8 cellular contexts compared by ENCODE assay signal in genomic region chr6:26596579-26597388, GRCh38. TPM values are rescaled to one million over a fixed set of nuclear protein-coding genes. Genes with fewer than 3 reads are reported as not detected.
A peak's percentile ranks its signal among the peaks of the same experiment; 100 is the strongest.
DNase-seq lines count a peak whose midpoint lies in the region; ATAC-seq, FAIRE-seq and TF ChIP-seq lines count a peak whose summit lies in the region.

Gene ABT1, plus strand, starts transcription at chr6:26596953. Its CDS starts 30 bp downstream, at chr6:26596983.

- H3K27ac ChIP-seq in prostate gland = peak within 1 kb of the TSS; percentile 84 to 86

- peak; percentile 89 for FAIRE-seq in urothelium cell line (lab: Jason Lieb, UNC)

- ATAC-seq in GM18498 (IDR thresholded peaks at IDR 0.05; ENCODE audit: unreplicated experiment) (peak; percentile 80), HG02938 (IDR thresholded peaks at IDR 0.05; ENCODE audit: unreplicated experiment) (peak; percentile 80), left ventricle myocardium superior (peak; percentile 99)

- peak within 1 kb of the TSS; percentile 77 to 93 for H3K4me3 ChIP-seq in prostate gland

- DNase-seq in NCI-H187 (lab: John Stamatoyannopoulos, UW) (peak; percentile 89 to 94), T-helper 2 cell (peak; percentile 89 to 98 (median 95)), anterior cingulate cortex (lab: John Stamatoyannopoulos, UW) (peak; percentile 82 to 99 (median 96)), left ventricle myocardium superior (peak; percentile 98), prostate gland (ENCODE audit: low spot score) (peak; percentile 97), urothelium cell line (ENCODE audit: low spot score) (peak; percentile 93)

- H3K27me3 ChIP-seq in prostate gland (replicated peaks; ENCODE audit: insufficient read depth) = no peaks in the 10 kb centered on the region

- peaks cover 7% of the 10 kb centered on the region for H3K4me1 ChIP-seq in prostate gland (replicated peaks)

- H3K9me3 ChIP-seq in prostate gland = no peaks in the 10 kb centered on the region

- H3K36me3 ChIP-seq in prostate gland = no peaks in the 10 kb centered on the region

- TF ChIP-seq POLR2A in prostate gland (IDR thresholded peaks at IDR 0.05) = peak; percentile 59

- intact Hi-C loops in left ventricle myocardium superior (cut with micrococcal nuclease) = loop anchor here (10.0 kb wide), 1 partner anchor 262 kb away; no protein-coding TSS in a partner anchor
- intact Hi-C loops in prostate gland (cut with DNase I) = no loop called here

- TF ChIP-seq CTCF in prostate gland (IDR thresholded peaks at IDR 0.05) = peak in 1 of 4 experiments; percentile 21

- WGBS in prostate gland = under 1% methylated on average over 51 of the region's 51 CpGs

RNA-seq across cellular contexts. Expression of gene ABT1, which starts in this region (rescaled TPM):
- 9.0 TPM for total RNA-seq in left ventricle myocardium superior
- total RNA-seq in prostate gland = 10 to 100 TPM; 15.7 to 19.7 TPM

Comparison
In these comparisons a context has a peak if more than half of its experiments do, and no peak if none do; other contexts are left out.
1. Peak in every context shown above with its lines: DNase-seq, ATAC-seq, H3K4me3 ChIP-seq and H3K27ac ChIP-seq.